Comparison of ENCODE assay signal across 22 cellular contexts in genomic region chr10:114473776-114474175, GRCh38.
DNase-seq lines count a peak whose midpoint lies in the region; ATAC-seq lines count a peak whose summit lies in the region.
"Had no signal": no experiment of that assay in that cellular context is flagged by ENCODE, and none has a peak within 500 bp of the region (broad histone marks: within the 10 kb centered on the region; RNA-seq: fewer than 3 reads in every experiment).

No MANE protein-coding gene starts in this region.

- no peak overlapping the region for H3K4me3 Mint-ChIP-seq in CD4-positive, CD25-positive, alpha-beta regulatory T cell
- no peak overlapping the region for H3K4me3 Mint-ChIP-seq in CD4-positive, alpha-beta memory T cell
- no peak overlapping the region for H3K4me3 Mint-ChIP-seq in activated naive CD8-positive, alpha-beta T cell treated with anti-CD3 and anti-CD28 coated beads for 36 hours
- H3K4me3 Mint-ChIP-seq: activated CD4-positive, alpha-beta T cell treated with anti-CD3 and anti-CD28 coated beads, Interleukin-2, amount 10 ng/mL, durations not matched to agents 24 days and 14 days; dendritic cell treated with granulocyte-macrophage colony-stimulating factor and Interleukin-4, amounts not matched to agents 40 ng/mL and 50 ng/mL, for 4 days had no signal

- H3K27me3 Mint-ChIP-seq in CD4-positive, CD25-positive, alpha-beta regulatory T cell: no peaks in the 10 kb centered on the region
- no peaks in the 10 kb centered on the region for H3K27me3 Mint-ChIP-seq in CD4-positive, alpha-beta memory T cell
- H3K27me3 Mint-ChIP-seq in activated naive CD8-positive, alpha-beta T cell treated with anti-CD3 and anti-CD28 coated beads for 36 hours: no peaks in the 10 kb centered on the region
- H3K27me3 Mint-ChIP-seq: activated CD4-positive, alpha-beta T cell treated with anti-CD3 and anti-CD28 coated beads, Interleukin-2, amount 10 ng/mL, durations not matched to agents 24 days and 14 days had no signal

- POLR2A ChIA-PET in CD4-positive, alpha-beta memory T cell (lab: Charles Lee; ENCODE audit: partially characterized antibody): interaction anchor here (3.1 kb wide), 1 partner anchor 52 kb away, joined by 18 read pairs; no protein-coding TSS in a partner anchor

- no peaks in the 10 kb centered on the region for H3K9me3 ChIP-seq in CD4-positive, CD25-positive, alpha-beta regulatory T cell (ENCODE audit: control insufficient read depth in 2 of 2, low read length in 2 of 2)
- H3K9me3 ChIP-seq in CD4-positive, alpha-beta memory T cell (ENCODE audit: control insufficient read depth in 1 of 2, low read length in 2 of 2): no peaks in the 10 kb centered on the region
- no peaks in the 10 kb centered on the region for H3K9me3 ChIP-seq in mucosa of stomach (ENCODE audit: control insufficient read depth, low read length)
- H3K9me3 ChIP-seq: left lung, tibial nerve had no signal

- peak overlapping the region; percentile 1 for H3K9ac ChIP-seq in mucosa of stomach (ENCODE audit: low read length)

- no peak overlapping the region for H3K4me3 ChIP-seq in CD4-positive, CD25-positive, alpha-beta regulatory T cell (ENCODE audit: low read depth, low read length)
- no peak overlapping the region for H3K4me3 ChIP-seq in CD4-positive, alpha-beta memory T cell (ENCODE audit: low read length in 2 of 2)
- no peak overlapping the region for H3K4me3 ChIP-seq in mucosa of stomach (ENCODE audit: low read length)
- H3K4me3 ChIP-seq: left lung, skin epidermis, tibial nerve had no signal

- H3K27me3 ChIP-seq in CD4-positive, CD25-positive, alpha-beta regulatory T cell (ENCODE audit: control insufficient read depth, insufficient read depth, low read length): no peaks in the 10 kb centered on the region
- H3K27me3 ChIP-seq in CD4-positive, alpha-beta memory T cell (ENCODE audit: insufficient read depth, low read length): no peaks in the 10 kb centered on the region
- no peaks in the 10 kb centered on the region for H3K27me3 ChIP-seq in mucosa of stomach (ENCODE audit: control insufficient read depth, insufficient read depth, low read length)
- H3K27me3 ChIP-seq: left lung, tibial nerve had no signal

- H3K27ac ChIP-seq in CD4-positive, CD25-positive, alpha-beta regulatory T cell (ENCODE audit: insufficient read depth, low read length, poor library complexity, severe bottlenecking): no peak overlapping the region
- no peak overlapping the region for H3K27ac ChIP-seq in CD4-positive, alpha-beta memory T cell (ENCODE audit: low read depth, low read length)
- H3K27ac ChIP-seq: left lung had no signal

- H3K36me3 ChIP-seq in CD4-positive, CD25-positive, alpha-beta regulatory T cell (ENCODE audit: control insufficient read depth, insufficient read depth, low read length): peaks cover 22% of the 10 kb centered on the region
- peaks cover 18% of the 10 kb centered on the region for H3K36me3 ChIP-seq in CD4-positive, alpha-beta memory T cell (ENCODE audit: insufficient read depth, low read length)
- H3K36me3 ChIP-seq in mucosa of stomach (ENCODE audit: control insufficient read depth, insufficient read depth, low read length): peaks cover 8% of the 10 kb centered on the region
- H3K36me3 ChIP-seq: left lung had no signal

- CTCF ChIA-PET in CD4-positive, alpha-beta memory T cell (lab: Charles Lee; ENCODE audit: partially characterized antibody): interaction anchor here (0.8 to 8.4 kb wide), 9 partner anchors 9 to 312 kb away, joined by 3 to 241 read pairs (median 6); no protein-coding TSS in a partner anchor

- H3K9me3 Mint-ChIP-seq in CD4-positive, CD25-positive, alpha-beta regulatory T cell: no peaks in the 10 kb centered on the region
- no peaks in the 10 kb centered on the region for H3K9me3 Mint-ChIP-seq in CD4-positive, alpha-beta memory T cell
- no peaks in the 10 kb centered on the region for H3K9me3 Mint-ChIP-seq in activated naive CD8-positive, alpha-beta T cell treated with anti-CD3 and anti-CD28 coated beads for 36 hours
- H3K9me3 Mint-ChIP-seq: activated CD4-positive, alpha-beta T cell treated with anti-CD3 and anti-CD28 coated beads, Interleukin-2, amount 10 ng/mL, durations not matched to agents 24 days and 14 days; dendritic cell treated with granulocyte-macrophage colony-stimulating factor and Interleukin-4, amounts not matched to agents 40 ng/mL and 50 ng/mL, for 4 days had no signal

- peaks cover 5 to 38% (median 25%) of the 10 kb centered on the region in 4 donors for H3K4me1 Mint-ChIP-seq in CD4-positive, CD25-positive, alpha-beta regulatory T cell
- peaks cover 21 to 42% (median 31%) of the 10 kb centered on the region in 4 donors for H3K4me1 Mint-ChIP-seq in CD4-positive, alpha-beta memory T cell
- peaks cover 37% of the 10 kb centered on the region for H3K4me1 Mint-ChIP-seq in activated naive CD8-positive, alpha-beta T cell treated with anti-CD3 and anti-CD28 coated beads for 36 hours

- intact Hi-C loops in CD4-positive, alpha-beta memory T cell (cut with micrococcal nuclease): no loop called here

- peaks cover 12% of the 10 kb centered on the region for H3K36me3 Mint-ChIP-seq in CD4-positive, CD25-positive, alpha-beta regulatory T cell
- peaks cover 15 to 38% of the 10 kb centered on the region in 2 donors for H3K36me3 Mint-ChIP-seq in CD4-positive, alpha-beta memory T cell
- H3K36me3 Mint-ChIP-seq in activated naive CD8-positive, alpha-beta T cell treated with anti-CD3 and anti-CD28 coated beads for 36 hours: peaks cover 15% of the 10 kb centered on the region

- ATAC-seq in CD4-positive, CD25-positive, alpha-beta regulatory T cell (ENCODE audit: low read depth in 2 of 2): no peak
- no peak for ATAC-seq in GM21723 (IDR thresholded peaks at IDR 0.05; ENCODE audit: unreplicated experiment)
- ATAC-seq: left lung had no signal

- H3K4me1 ChIP-seq in CD4-positive, CD25-positive, alpha-beta regulatory T cell (ENCODE audit: control insufficient read depth, insufficient read depth, low read length, poor library complexity, severe bottlenecking): peaks cover 5% of the 10 kb centered on the region
- peaks cover 5% of the 10 kb centered on the region for H3K4me1 ChIP-seq in CD4-positive, alpha-beta memory T cell (ENCODE audit: insufficient read depth, low read length)
- peaks cover 31% of the 10 kb centered on the region for H3K4me1 ChIP-seq in mucosa of stomach (ENCODE audit: control insufficient read depth, insufficient read depth, low read length)

- DNase-seq in CD4-positive, CD25-positive, alpha-beta regulatory T cell: no peak
- DNase-seq in CD4-positive, alpha-beta memory T cell: no peak
- no peak for DNase-seq in activated naive CD8-positive, alpha-beta T cell treated with anti-CD3 and anti-CD28 coated beads for 36 hours
- no peak for DNase-seq in SHP77 (lab: John Stamatoyannopoulos, UW)
- no peak for DNase-seq in CD1c-positive myeloid dendritic cell (ENCODE audit: extremely low spot score)
- DNase-seq: activated CD4-positive, alpha-beta T cell treated with anti-CD3 and anti-CD28 coated beads, Interleukin-2, amount 10 ng/mL, durations not matched to agents 24 days and 14 days; activated CD8-positive, alpha-beta memory T cell treated with anti-CD3 and anti-CD28 coated beads, Interleukin-2, amount 50 U/mL, for 4 hours; activated effector memory CD4-positive, alpha-beta T cell treated with Interleukin-2 at 50 U/mL for 16 hours; amniotic stem cell; head of caudate nucleus; left lung; NCI-H1092; NCI-H2029; NCI-H226; SIG-M5; stimulated activated CD4-positive, alpha-beta T cell treated with anti-CD3 and anti-CD28 coated beads, Interleukin-1b, Interleukin-23, amount 100 ng/mL, for 48 hours; T-helper 1 cell had no signal

- peak overlapping the region; percentile 47 to 75 (median 70) for H3K27ac Mint-ChIP-seq in CD4-positive, CD25-positive, alpha-beta regulatory T cell
- H3K27ac Mint-ChIP-seq in CD4-positive, alpha-beta memory T cell: peak overlapping the region in 6 of 7 donors; percentile 2 to 85 (median 42)
- H3K27ac Mint-ChIP-seq in activated naive CD8-positive, alpha-beta T cell treated with anti-CD3 and anti-CD28 coated beads for 36 hours: peak overlapping the region; percentile 72
- H3K27ac Mint-ChIP-seq: dendritic cell treated with granulocyte-macrophage colony-stimulating factor and Interleukin-4, amounts not matched to agents 40 ng/mL and 50 ng/mL, for 4 days had no signal
